Comparison of ENCODE assay signal across 2 cellular contexts in the genomic region with DNA sequence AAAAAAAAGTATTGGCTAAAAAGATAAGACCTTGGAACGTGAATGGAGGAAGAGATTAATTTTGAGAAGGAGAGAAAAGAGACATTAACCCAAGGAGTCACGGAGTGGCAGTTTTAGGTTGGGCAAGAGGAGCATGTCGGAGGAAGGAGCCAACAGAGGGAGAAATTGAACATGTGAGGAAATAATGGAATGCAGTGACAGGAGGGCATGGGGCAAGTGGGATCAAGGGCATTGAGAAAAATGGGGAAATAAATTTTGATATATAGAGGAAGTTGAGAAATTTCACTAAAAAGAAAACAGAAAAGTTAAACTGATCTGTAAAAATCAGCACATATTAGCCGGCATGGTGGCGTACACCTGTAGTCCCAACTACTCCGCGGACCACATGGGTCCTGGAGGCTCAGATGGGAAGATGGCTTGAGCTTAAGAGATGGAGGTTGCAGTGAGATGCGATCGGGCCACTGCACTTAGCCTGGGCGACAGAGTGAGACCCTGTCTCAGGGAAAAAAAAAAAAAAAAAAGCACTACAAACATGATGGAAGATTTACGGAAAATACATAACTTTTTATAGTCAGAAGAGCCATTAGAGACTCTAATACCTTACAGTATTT.
TF ChIP-seq lines count a peak whose summit lies in the region.

No MANE protein-coding gene starts in this region.

TF ChIP-seq in GM23338, 12 proteins besides CTCF, POLR2A, EP300 and RAD21 (continues in another document):
- TF ChIP-seq CREB1 (CRISPR knock-in tag; IDR thresholded peaks at IDR 0.05; ENCODE audit: low read depth) (no peak), EZH2phosphoT487 (IDR thresholded peaks at IDR 0.05; ENCODE audit: unreplicated experiment) (no peak), JUNB (IDR thresholded peaks at IDR 0.05; ENCODE audit: unreplicated experiment) (no peak), EZH2 (IDR thresholded peaks at IDR 0.05; ENCODE audit: low read depth, unreplicated experiment) (no peak), NANOG (IDR thresholded peaks at IDR 0.05; ENCODE audit: borderline replicate concordance) (no peak), ZNF331 (CRISPR knock-in tag; IDR thresholded peaks at IDR 0.05; ENCODE audit: low read depth) (no peak)
- TF ChIP-seq, protein P1, sequence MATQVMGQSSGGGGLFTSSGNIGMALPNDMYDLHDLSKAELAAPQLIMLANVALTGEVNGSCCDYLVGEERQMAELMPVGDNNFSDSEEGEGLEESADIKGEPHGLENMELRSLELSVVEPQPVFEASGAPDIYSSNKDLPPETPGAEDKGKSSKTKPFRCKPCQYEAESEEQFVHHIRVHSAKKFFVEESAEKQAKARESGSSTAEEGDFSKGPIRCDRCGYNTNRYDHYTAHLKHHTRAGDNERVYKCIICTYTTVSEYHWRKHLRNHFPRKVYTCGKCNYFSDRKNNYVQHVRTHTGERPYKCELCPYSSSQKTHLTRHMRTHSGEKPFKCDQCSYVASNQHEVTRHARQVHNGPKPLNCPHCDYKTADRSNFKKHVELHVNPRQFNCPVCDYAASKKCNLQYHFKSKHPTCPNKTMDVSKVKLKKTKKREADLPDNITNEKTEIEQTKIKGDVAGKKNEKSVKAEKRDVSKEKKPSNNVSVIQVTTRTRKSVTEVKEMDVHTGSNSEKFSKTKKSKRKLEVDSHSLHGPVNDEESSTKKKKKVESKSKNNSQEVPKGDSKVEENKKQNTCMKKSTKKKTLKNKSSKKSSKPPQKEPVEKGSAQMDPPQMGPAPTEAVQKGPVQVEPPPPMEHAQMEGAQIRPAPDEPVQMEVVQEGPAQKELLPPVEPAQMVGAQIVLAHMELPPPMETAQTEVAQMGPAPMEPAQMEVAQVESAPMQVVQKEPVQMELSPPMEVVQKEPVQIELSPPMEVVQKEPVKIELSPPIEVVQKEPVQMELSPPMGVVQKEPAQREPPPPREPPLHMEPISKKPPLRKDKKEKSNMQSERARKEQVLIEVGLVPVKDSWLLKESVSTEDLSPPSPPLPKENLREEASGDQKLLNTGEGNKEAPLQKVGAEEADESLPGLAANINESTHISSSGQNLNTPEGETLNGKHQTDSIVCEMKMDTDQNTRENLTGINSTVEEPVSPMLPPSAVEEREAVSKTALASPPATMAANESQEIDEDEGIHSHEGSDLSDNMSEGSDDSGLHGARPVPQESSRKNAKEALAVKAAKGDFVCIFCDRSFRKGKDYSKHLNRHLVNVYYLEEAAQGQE (IDR thresholded peaks at IDR 0.05; ENCODE audit: unreplicated experiment), result no peak
- TF ChIP-seq, protein P2, sequence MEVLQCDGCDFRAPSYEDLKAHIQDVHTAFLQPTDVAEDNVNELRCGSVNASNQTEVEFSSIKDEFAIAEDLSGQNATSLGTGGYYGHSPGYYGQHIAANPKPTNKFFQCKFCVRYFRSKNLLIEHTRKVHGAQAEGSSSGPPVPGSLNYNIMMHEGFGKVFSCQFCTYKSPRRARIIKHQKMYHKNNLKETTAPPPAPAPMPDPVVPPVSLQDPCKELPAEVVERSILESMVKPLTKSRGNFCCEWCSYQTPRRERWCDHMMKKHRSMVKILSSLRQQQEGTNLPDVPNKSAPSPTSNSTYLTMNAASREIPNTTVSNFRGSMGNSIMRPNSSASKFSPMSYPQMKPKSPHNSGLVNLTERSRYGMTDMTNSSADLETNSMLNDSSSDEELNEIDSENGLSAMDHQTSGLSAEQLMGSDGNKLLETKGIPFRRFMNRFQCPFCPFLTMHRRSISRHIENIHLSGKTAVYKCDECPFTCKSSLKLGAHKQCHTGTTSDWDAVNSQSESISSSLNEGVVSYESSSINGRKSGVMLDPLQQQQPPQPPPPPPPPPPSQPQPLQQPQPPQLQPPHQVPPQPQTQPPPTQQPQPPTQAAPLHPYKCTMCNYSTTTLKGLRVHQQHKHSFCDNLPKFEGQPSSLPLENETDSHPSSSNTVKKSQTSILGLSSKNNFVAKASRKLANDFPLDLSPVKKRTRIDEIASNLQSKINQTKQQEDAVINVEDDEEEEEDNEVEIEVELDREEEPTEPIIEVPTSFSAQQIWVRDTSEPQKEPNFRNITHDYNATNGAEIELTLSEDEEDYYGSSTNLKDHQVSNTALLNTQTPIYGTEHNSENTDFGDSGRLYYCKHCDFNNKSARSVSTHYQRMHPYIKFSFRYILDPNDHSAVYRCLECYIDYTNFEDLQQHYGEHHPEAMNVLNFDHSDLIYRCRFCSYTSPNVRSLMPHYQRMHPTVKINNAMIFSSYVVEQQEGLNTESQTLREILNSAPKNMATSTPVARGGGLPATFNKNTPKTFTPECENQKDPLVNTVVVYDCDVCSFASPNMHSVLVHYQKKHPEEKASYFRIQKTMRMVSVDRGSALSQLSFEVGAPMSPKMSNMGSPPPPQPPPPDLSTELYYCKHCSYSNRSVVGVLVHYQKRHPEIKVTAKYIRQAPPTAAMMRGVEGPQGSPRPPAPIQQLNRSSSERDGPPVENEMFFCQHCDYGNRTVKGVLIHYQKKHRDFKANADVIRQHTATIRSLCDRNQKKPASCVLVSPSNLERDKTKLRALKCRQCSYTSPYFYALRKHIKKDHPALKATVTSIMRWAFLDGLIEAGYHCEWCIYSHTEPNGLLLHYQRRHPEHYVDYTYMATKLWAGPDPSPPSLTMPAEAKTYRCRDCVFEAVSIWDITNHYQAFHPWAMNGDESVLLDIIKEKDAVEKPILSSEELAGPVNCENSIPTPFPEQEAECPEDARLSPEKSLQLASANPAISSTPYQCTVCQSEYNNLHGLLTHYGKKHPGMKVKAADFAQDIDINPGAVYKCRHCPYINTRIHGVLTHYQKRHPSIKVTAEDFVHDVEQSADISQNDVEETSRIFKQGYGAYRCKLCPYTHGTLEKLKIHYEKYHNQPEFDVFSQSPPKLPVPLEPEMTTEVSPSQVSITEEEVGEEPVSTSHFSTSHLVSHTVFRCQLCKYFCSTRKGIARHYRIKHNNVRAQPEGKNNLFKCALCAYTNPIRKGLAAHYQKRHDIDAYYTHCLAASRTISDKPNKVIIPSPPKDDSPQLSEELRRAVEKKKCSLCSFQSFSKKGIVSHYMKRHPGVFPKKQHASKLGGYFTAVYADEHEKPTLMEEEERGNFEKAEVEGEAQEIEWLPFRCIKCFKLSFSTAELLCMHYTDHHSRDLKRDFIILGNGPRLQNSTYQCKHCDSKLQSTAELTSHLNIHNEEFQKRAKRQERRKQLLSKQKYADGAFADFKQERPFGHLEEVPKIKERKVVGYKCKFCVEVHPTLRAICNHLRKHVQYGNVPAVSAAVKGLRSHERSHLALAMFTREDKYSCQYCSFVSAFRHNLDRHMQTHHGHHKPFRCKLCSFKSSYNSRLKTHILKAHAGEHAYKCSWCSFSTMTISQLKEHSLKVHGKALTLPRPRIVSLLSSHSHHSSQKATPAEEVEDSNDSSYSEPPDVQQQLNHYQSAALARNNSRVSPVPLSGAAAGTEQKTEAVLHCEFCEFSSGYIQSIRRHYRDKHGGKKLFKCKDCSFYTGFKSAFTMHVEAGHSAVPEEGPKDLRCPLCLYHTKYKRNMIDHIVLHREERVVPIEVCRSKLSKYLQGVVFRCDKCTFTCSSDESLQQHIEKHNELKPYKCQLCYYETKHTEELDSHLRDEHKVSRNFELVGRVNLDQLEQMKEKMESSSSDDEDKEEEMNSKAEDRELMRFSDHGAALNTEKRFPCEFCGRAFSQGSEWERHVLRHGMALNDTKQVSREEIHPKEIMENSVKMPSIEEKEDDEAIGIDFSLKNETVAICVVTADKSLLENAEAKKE (CRISPR knock-in tag; IDR thresholded peaks at IDR 0.05), result no peak

TF ChIP-seq in endothelial cell of umbilical vein, 7 proteins besides CTCF, POLR2A, EP300 and RAD21:
- TF ChIP-seq FOS (IDR thresholded peaks at IDR 0.05; ENCODE audit: borderline replicate concordance, insufficient read depth, low read length), result no peak
- TF ChIP-seq JUN (IDR thresholded peaks at IDR 0.05; ENCODE audit: borderline replicate concordance, insufficient read depth, insufficient read length, low read depth), result no peak
- TF ChIP-seq, protein P3, sequence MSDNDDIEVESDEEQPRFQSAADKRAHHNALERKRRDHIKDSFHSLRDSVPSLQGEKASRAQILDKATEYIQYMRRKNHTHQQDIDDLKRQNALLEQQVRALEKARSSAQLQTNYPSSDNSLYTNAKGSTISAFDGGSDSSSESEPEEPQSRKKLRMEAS (IDR thresholded peaks at IDR 0.05; ENCODE audit: insufficient read depth, insufficient read length), result no peak
- no peak for TF ChIP-seq EZH2 (IDR thresholded peaks at IDR 0.05; ENCODE audit: borderline replicate concordance, low read depth, low read length, severe bottlenecking)
- no peak for TF ChIP-seq POLR2AphosphoS5 (IDR thresholded peaks at IDR 0.05; ENCODE audit: insufficient read depth, low read depth, low read length)
- TF ChIP-seq MYC (IDR thresholded peaks at IDR 0.05; ENCODE audit: low read depth, low read length), result no peak
- no peak for TF ChIP-seq GATA2 (IDR thresholded peaks at IDR 0.05; ENCODE audit: insufficient read depth, insufficient read length, low read depth, low read length)
